8 cellular contexts compared by ENCODE assay signal in the genomic region with DNA sequence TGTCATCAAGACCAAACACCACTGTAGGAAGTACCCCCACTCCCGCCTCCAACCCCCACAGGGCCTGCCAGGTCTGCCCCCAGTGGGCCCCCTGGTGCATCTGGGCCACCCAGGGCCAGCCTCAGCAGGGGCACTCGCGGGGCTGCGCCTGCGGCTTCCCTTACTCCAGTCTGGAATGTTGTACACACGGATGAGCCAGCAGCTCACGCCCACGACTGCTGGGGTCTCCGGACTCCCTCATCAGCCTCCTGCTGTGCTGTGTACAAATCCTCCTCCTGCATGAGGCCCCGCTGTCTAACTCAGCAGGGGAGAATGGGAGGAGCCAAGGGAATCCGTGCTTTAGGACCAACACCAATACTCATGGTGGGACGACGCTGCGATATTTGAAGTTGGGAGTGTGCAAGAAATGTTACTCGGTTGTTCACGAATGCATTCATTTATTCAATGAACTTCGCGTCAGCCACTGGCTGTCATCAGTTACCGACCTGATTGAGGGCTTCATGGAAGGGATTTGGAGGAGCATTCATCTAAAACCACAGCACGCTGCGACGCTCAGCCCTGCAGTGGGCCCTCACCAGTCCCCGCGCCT. TPM values are rescaled to one million over a fixed set of nuclear protein-coding genes. Genes with fewer than 3 reads are reported as not detected.
A peak's percentile ranks its signal among the peaks of the same experiment; 100 is the strongest.
DNase-seq lines count a peak whose midpoint lies in the region; ATAC-seq and TF ChIP-seq lines count a peak whose summit lies in the region.

No MANE protein-coding gene starts in this region.

- H3K4me3 ChIP-seq in OCI-LY1 (ENCODE audit: low read depth, low read length, poor library complexity, severe bottlenecking), result peak overlapping the region; percentile 93

- H3K9ac ChIP-seq in OCI-LY1 (ENCODE audit: low read length), result peak overlapping the region; percentile 95

- H3K27me3 ChIP-seq in OCI-LY1 (ENCODE audit: insufficient read depth, low read length), result 0 out of 2 replicates have a peak, but pooled peaks cover 4% of the 10 kb centered on the region

- DNase-seq in AG20443 (ENCODE audit: low spot score), result peak; percentile 60
- DNase-seq in caudate nucleus (lab: John Stamatoyannopoulos, UW), result peak in 9 of 61 donors; percentile 12 to 60 (median 33)
- no peak for DNase-seq in left lobe of liver (ENCODE audit: low spot score)
- peak; percentile 34 for DNase-seq in superior temporal gyrus (ENCODE audit: extremely low spot score)
- DNase-seq in activated CD4-positive, CD25-positive, alpha-beta regulatory T cell treated with anti-CD3 and anti-CD28 coated beads, Interleukin-2, amount 50 U/mL, for 72 hours, result no peak

- peak overlapping the region; percentile 98 for H3K4me2 ChIP-seq in OCI-LY1 (ENCODE audit: low read length)

- peak overlapping the region; percentile 39; the same call in 1 of the 2 replicates for H2AFZ ChIP-seq in OCI-LY1 (ENCODE audit: low read length)

- H3F3A ChIP-seq in OCI-LY1 (ENCODE audit: insufficient read depth, low read length), result no peaks in the 10 kb centered on the region

- TF ChIP-seq CTCF in OCI-LY1 (IDR thresholded peaks at IDR 0.05; ENCODE audit: low read length), result no peak

- H3K9me3 ChIP-seq in OCI-LY1 (ENCODE audit: low read length), result no peaks in the 10 kb centered on the region

- peak overlapping the region; percentile 37 for H3K27ac ChIP-seq in OCI-LY1 (ENCODE audit: low read depth, low read length, poor library complexity, severe bottlenecking)
- H3K27ac ChIP-seq in caudate nucleus (ENCODE audit: low read depth, low read length), result peak overlapping the region; percentile 94

- peaks cover 12% of the 10 kb centered on the region for H3K36me3 ChIP-seq in OCI-LY1 (ENCODE audit: insufficient read depth, low read length)

- peak; percentile 24 for ATAC-seq in GM18517 (IDR thresholded peaks at IDR 0.05; ENCODE audit: unreplicated experiment)
- ATAC-seq in HG03103 (IDR thresholded peaks at IDR 0.05; ENCODE audit: low read depth, unreplicated experiment), result peak; percentile 17
- ATAC-seq in left lobe of liver, result peak; percentile 12

- H3K79me2 ChIP-seq in OCI-LY1 (ENCODE audit: insufficient read depth, low read length), result peaks cover 34% of the 10 kb centered on the region

- H3K4me1 ChIP-seq in OCI-LY1 (ENCODE audit: insufficient read depth, low read length, severe bottlenecking), result peaks cover 26% of the 10 kb centered on the region

- no peaks in the 10 kb centered on the region for H4K20me1 ChIP-seq in OCI-LY1 (ENCODE audit: insufficient read depth, low read length)

- no peaks in the 10 kb centered on the region for H3K9me2 ChIP-seq in OCI-LY1 (ENCODE audit: low read depth, low read length)

RNA-seq across cellular contexts. Expression of a gene that starts 0.7 kb away (rescaled TPM):
- total RNA-seq in left lobe of liver, result 10.0 TPM

Comparison
In these comparisons a context has a peak if more than half of its experiments do, and no peak if none do; other contexts are left out.
1. DNase-seq: peak in AG20443 (single experiment) and superior temporal gyrus (single experiment); none in left lobe of liver (single experiment) and activated CD4-positive, CD25-positive, alpha-beta regulatory T cell treated with anti-CD3 and anti-CD28 coated beads, Interleukin-2, amount 50 U/mL, for 72 hours (single experiment).
2. Peak in every context shown above with its lines, with median percentiles within 50 percentile points of each other: ATAC-seq.